Comparison of ENCODE assay signal across 10 cellular contexts in genomic region chr17:78977992-78978973, GRCh38. TPM values are rescaled to one million over a fixed set of nuclear protein-coding genes. Genes with fewer than 3 reads are reported as not detected.
DNase-seq lines count a peak whose midpoint lies in the region; ATAC-seq and TF ChIP-seq lines count a peak whose summit lies in the region.
"Had no signal": no experiment of that assay in that cellular context is flagged by ENCODE, and none has a peak within 500 bp of the region (broad histone marks: within the 10 kb centered on the region; RNA-seq: fewer than 3 reads in every experiment).

No MANE protein-coding gene starts in this region.

- H3K56ac ChIP-seq in IMR-90 (ENCODE audit: extremely low read depth, insufficient read depth, low read length), result no peak overlapping the region

- H3K36me3 ChIP-seq in IMR-90 (ENCODE audit: control insufficient read depth, insufficient read depth, low read length), result 0 out of 2 replicates have a peak, but pooled peaks cover 2% of the 10 kb centered on the region
- H3K36me3 ChIP-seq in psoas muscle (ENCODE audit: insufficient read depth in 1 of 2, low read depth in 1 of 2), result no peaks in the 10 kb centered on the region

- peaks cover 28% of the 10 kb centered on the region for H3K4me1 ChIP-seq in IMR-90 (ENCODE audit: control insufficient read depth, insufficient read depth, low read length)
- peaks cover 28% of the 10 kb centered on the region for H3K4me1 ChIP-seq in psoas muscle

- TF ChIP-seq CTCF in IMR-90 (conservative IDR thresholded peaks at IDR 0.05; ENCODE audit: low read depth, low read length), result no peak
- TF ChIP-seq CTCF in fibroblast of mammary gland (conservative IDR thresholded peaks at IDR 0.05; ENCODE audit: control insufficient read depth, insufficient read depth, low read depth, low read length), result no peak
- TF ChIP-seq CTCF in psoas muscle (IDR thresholded peaks at IDR 0.05), result no peak

- BruUV-seq in IMR-90 (replicated peaks; lab: Mats Ljungman, UMichigan), result no TSS peak

- H2BK15ac ChIP-seq in IMR-90 (ENCODE audit: low read depth, low read length), result no peak overlapping the region

- no peak for ATAC-seq in IMR-90 (ENCODE audit: low read depth)
- peak; percentile 46 to 70 (median 67) for ATAC-seq in psoas muscle
- ATAC-seq in GM21390 (IDR thresholded peaks at IDR 0.05; ENCODE audit: unreplicated experiment), result no peak
- ATAC-seq: sciatic nerve had no signal

- POLR2A ChIA-PET in IMR-90 (lab: Charles Lee; ENCODE audit: unreplicated experiment), result no interaction called here

- TF ChIP-seq RAD21 in IMR-90 (IDR thresholded peaks at IDR 0.05; ENCODE audit: low read length), result no peak

- H4K8ac ChIP-seq in IMR-90 (ENCODE audit: low read depth in 2 of 2, low read length in 2 of 2), result no peak overlapping the region; a peak in 1 of 4 replicates

- no peak overlapping the region for H4K5ac ChIP-seq in IMR-90 (ENCODE audit: low read depth, low read length)

- H3K9me3 ChIP-seq in IMR-90 (ENCODE audit: control insufficient read depth, insufficient read depth, low read length), result no peaks in the 10 kb centered on the region
- H3K9me3 ChIP-seq in psoas muscle, result no peaks in the 10 kb centered on the region

- CTCF ChIA-PET in IMR-90 (lab: Yijun Ruan, JAX), result no interaction called here

- H3K27me3 ChIP-seq in IMR-90 (ENCODE audit: control insufficient read depth, insufficient read depth, low read length) (no peaks in the 10 kb centered on the region), psoas muscle (ENCODE audit: insufficient read depth in 3 of 3, low read length in 2 of 3) (no peaks in the 10 kb centered on the region)

- peak overlapping the region; percentile 52 for H2AK9ac ChIP-seq in IMR-90 (replicated peaks; ENCODE audit: low read depth, low read length, poor library complexity)

- H3K27ac ChIP-seq in IMR-90 (ENCODE audit: insufficient read depth, low read length), result no peak overlapping the region
- H3K27ac ChIP-seq in psoas muscle, result peak overlapping the region; percentile 30

- no peak for TF ChIP-seq POLR2A in IMR-90 (IDR thresholded peaks at IDR 0.05; ENCODE audit: low read depth, low read length)

- no peak overlapping the region for H2BK5ac ChIP-seq in IMR-90 (ENCODE audit: low read depth, low read length, poor library complexity, severe bottlenecking)

- in situ Hi-C loops in IMR-90 (cut with MboI; ENCODE audit: low sequenced_read_pairs), result no loop called here
- in situ Hi-C loops in SK-MEL-5 (cut with HindIII; ENCODE audit: low pct_unique_long_range_greater_than_20kb, low sequenced_read_pairs), result no loop called here

- no peak overlapping the region for H2AFZ ChIP-seq in IMR-90 (replicated peaks; ENCODE audit: low read length, poor library complexity)

- H3K4ac ChIP-seq in IMR-90 (ENCODE audit: low read depth, low read length), result no peak overlapping the region; the same call in 1 of the 2 replicates

- H2BK120ac ChIP-seq in IMR-90 (ENCODE audit: low read depth, low read length), result no peak overlapping the region

- no peak overlapping the region for H3K18ac ChIP-seq in IMR-90 (ENCODE audit: low read depth, low read length)

- intact Hi-C loops in IMR-90 (cut with micrococcal nuclease), result no loop called here
- intact Hi-C loops in psoas muscle (cut with DNase I), result loop anchor here in 1 of 2 donors (10.0 kb wide), 1 partner anchor 483 kb away; no protein-coding TSS in a partner anchor

- peaks cover 18% of the 10 kb centered on the region for H3K9me1 ChIP-seq in IMR-90 (ENCODE audit: insufficient read depth, low read length)

- no peaks in the 10 kb centered on the region for H4K20me1 ChIP-seq in IMR-90 (ENCODE audit: insufficient read depth, low read length)

- H3K79me1 ChIP-seq in IMR-90 (ENCODE audit: low read depth in 1 of 2, low read length in 2 of 2), result peaks cover 4 to 47% of the 10 kb centered on the region in 2 experiments; a peak in 2 of 4 replicates

- dilution Hi-C loops in IMR-90 (cut with HindIII; ENCODE audit: low sequenced_read_pairs, unreplicated experiment), result no loop called here

- H3K4me2 ChIP-seq in IMR-90 (ENCODE audit: low read depth, low read length), result no peak overlapping the region; the same call in 1 of the 2 replicates

- peak overlapping the region; percentile 36; the same call in 1 of the 2 replicates for H2AK5ac ChIP-seq in IMR-90 (ENCODE audit: low read depth, low read length)

- H3K4me3 ChIP-seq in IMR-90 (ENCODE audit: insufficient read depth, low read depth, low read length) (no peak overlapping the region), fibroblast of mammary gland (ENCODE audit: control insufficient read depth, low read depth, low read length) (peak overlapping the region; percentile 20), psoas muscle (no peak overlapping the region)

- no peak overlapping the region for H3K9ac ChIP-seq in IMR-90 (ENCODE audit: low read depth, low read length)

- no peak overlapping the region for H4K91ac ChIP-seq in IMR-90 (ENCODE audit: insufficient read depth, low read depth, low read length)

- no peak overlapping the region for H3K14ac ChIP-seq in IMR-90 (replicated peaks; ENCODE audit: low read depth, low read length)

- H3K23ac ChIP-seq in IMR-90 (ENCODE audit: low read depth, low read length), result no peak overlapping the region

- no peak for DNase-seq in IMR-90
- DNase-seq in SK-MEL-5 (ENCODE audit: low read depth, low spot score), result peak; percentile 40
- no peak for DNase-seq in fibroblast of mammary gland (ENCODE audit: low read depth)
- DNase-seq in psoas muscle, result no peak
- DNase-seq in activated CD4-positive, CD25-positive, alpha-beta regulatory T cell (lab: John Stamatoyannopoulos, UW), result no peak
- no peak for DNase-seq in NCI-H82 (lab: John Stamatoyannopoulos, UW)
- DNase-seq: H7, SHP77 treated with DMSO at 0.1 percent for 48 hours had no signal

- 58% methylated on average over 4 of the region's 21 CpGs; no CpG with 5 or more reads in 1 of the 2 experiments for WGBS in IMR-90 (ENCODE audit: extremely low coverage in 2 of 2, insufficient read length in 1 of 2), 2 experiments
- 55 to 62% (median 62%) methylated on average over 21 of the region's 21 CpGs for WGBS in psoas muscle, 3 donors

- no peak overlapping the region for H2BK20ac ChIP-seq in IMR-90 (ENCODE audit: low read depth, low read length)

TF ChIP-seq in IMR-90, 13 proteins besides CTCF, POLR2A, EP300 and RAD21:
- TF ChIP-seq RCOR1 (IDR thresholded peaks at IDR 0.05; ENCODE audit: insufficient replicate concordance, low read length) (no peak), FOS (IDR thresholded peaks at IDR 0.05; ENCODE audit: low read depth, low read length) (no peak), NFE2L2 (IDR thresholded peaks at IDR 0.05; ENCODE audit: low read depth, low read length) (no peak), MXI1 (IDR thresholded peaks at IDR 0.05; ENCODE audit: borderline replicate concordance, low read depth, low read length) (no peak)

RNA-seq across cellular contexts. Expression of gene LGALS3BP, which starts 1.4 kb away (rescaled TPM):
- total RNA-seq in IMR-90 (2012; rRNA removed) (33.7 and 34.7 TPM in 2 replicates), psoas muscle (10 to 100 TPM; 12.9 to 35.5 (median 22.0) TPM)
- polyA plus RNA-seq in IMR-90 (2012; rRNA removed) (249 and 273 TPM in 2 replicates), psoas muscle (10 to 100 TPM in 1 of 3 donors, 1 to 10 TPM in 2; 8.9 to 14.9 (median 8.9) TPM)
- 146 and 259 TPM in 2 replicates for polyA plus RNA-seq in IMR-90 (2012; cell fraction: cytosol; rRNA removed)
- 165 and 308 TPM in 2 replicates for polyA plus RNA-seq in IMR-90 (2012; cell fraction: nucleus; rRNA removed; ENCODE audit: low replicate concordance)
- total RNA-seq in SK-MEL-5 (2014; rRNA removed; shearing (Covaris generic)), result 1,201 and 1,214 TPM in 2 replicates
- polyA plus RNA-seq in SK-MEL-5 (2015; cell fraction: cytosol; rRNA removed), result 3,054 and 3,096 TPM in 2 replicates
- polyA plus RNA-seq in SK-MEL-5 (2015; cell fraction: nucleus; rRNA removed), result 1,636 and 1,684 TPM in 2 replicates

RNA-seq across cellular contexts. Expression of gene CANT1, which starts 31.3 kb away (rescaled TPM):
- total RNA-seq in IMR-90 (2012; rRNA removed) (50.0 and 51.8 TPM in 2 replicates), psoas muscle (10 to 100 TPM; 19.1 to 27.7 (median 21.0) TPM)
- polyA plus RNA-seq in IMR-90 (2012; rRNA removed) (73.4 and 90.7 TPM in 2 replicates), psoas muscle (10 to 100 TPM; 10.2 to 34.3 (median 29.5) TPM)
- polyA plus RNA-seq in IMR-90 (2012; cell fraction: cytosol; rRNA removed), result 61.1 and 63.0 TPM in 2 replicates
- 33.7 and 43.7 TPM in 2 replicates for polyA plus RNA-seq in IMR-90 (2012; cell fraction: nucleus; rRNA removed; ENCODE audit: low replicate concordance)
- total RNA-seq in SK-MEL-5 (2014; rRNA removed; shearing (Covaris generic)), result 104 and 107 TPM in 2 replicates
- polyA plus RNA-seq in SK-MEL-5 (2015; cell fraction: cytosol; rRNA removed), result 162 and 163 TPM in 2 replicates
- 25.6 and 45.7 TPM in 2 replicates for polyA plus RNA-seq in SK-MEL-5 (2015; cell fraction: nucleus; rRNA removed)

RNA-seq across cellular contexts. Expression of gene C1QTNF1, which starts 45.7 kb away (rescaled TPM):
- total RNA-seq in IMR-90 (2012; rRNA removed) (1.7 and 3.4 TPM in 2 replicates), psoas muscle (10 to 100 TPM; 10.5 to 22.8 (median 16.9) TPM)
- polyA plus RNA-seq in IMR-90 (2012; rRNA removed) (8.4 and 9.0 TPM in 2 replicates), psoas muscle (10 to 100 TPM; 12.2 to 22.6 (median 16.4) TPM)
- 5.2 and 16.8 TPM in 2 replicates for polyA plus RNA-seq in IMR-90 (2012; cell fraction: cytosol; rRNA removed)
- polyA plus RNA-seq in IMR-90 (2012; cell fraction: nucleus; rRNA removed; ENCODE audit: low replicate concordance), result 7.4 and 9.5 TPM in 2 replicates
- 15.7 and 15.8 TPM in 2 replicates for total RNA-seq in SK-MEL-5 (2014; rRNA removed; shearing (Covaris generic))
- polyA plus RNA-seq in SK-MEL-5 (2015; cell fraction: cytosol; rRNA removed), result 43.3 and 55.9 TPM in 2 replicates
- 2.9 and 3.5 TPM in 2 replicates for polyA plus RNA-seq in SK-MEL-5 (2015; cell fraction: nucleus; rRNA removed)

RNA-seq across cellular contexts. Expression of gene TIMP2, which starts 53.1 kb away (rescaled TPM):
- 43.9 and 48.6 TPM in 2 replicates for total RNA-seq in IMR-90 (2012; rRNA removed)
- polyA plus RNA-seq in IMR-90 (2012; rRNA removed), result 352 and 416 TPM in 2 replicates
- 411 and 495 TPM in 2 replicates for polyA plus RNA-seq in IMR-90 (2012; cell fraction: cytosol; rRNA removed)
- 193 and 240 TPM in 2 replicates for polyA plus RNA-seq in IMR-90 (2012; cell fraction: nucleus; rRNA removed; ENCODE audit: low replicate concordance)
- total RNA-seq in SK-MEL-5 (2014; rRNA removed; shearing (Covaris generic)), result 398 and 441 TPM in 2 replicates
- 1,135 and 1,332 TPM in 2 replicates for polyA plus RNA-seq in SK-MEL-5 (2015; cell fraction: cytosol; rRNA removed)
- 227 and 239 TPM in 2 replicates for polyA plus RNA-seq in SK-MEL-5 (2015; cell fraction: nucleus; rRNA removed)
- total RNA-seq in psoas muscle, result 10 to 100 TPM; 18.5 to 53.6 (median 25.2) TPM
- polyA plus RNA-seq in psoas muscle, result 10 to 100 TPM; 10.3 to 12.7 (median 10.6) TPM

Comparison
In these comparisons a context has a peak if more than half of its experiments do, and no peak if none do; other contexts are left out.
1. ATAC-seq: peak in psoas muscle (4 of 4); none in IMR-90 (single experiment) and GM21390 (single experiment).
2. RNA of gene LGALS3BP, which starts 1.4 kb away (total RNA-seq): 1,201 to 1,214 TPM in SK-MEL-5; 33.7 to 34.7 TPM in IMR-90 and 12.9 to 35.5 TPM in psoas muscle; every median in the first group is over 10 times any median in the second.